ENCODE assay signal across 37 cellular contexts in the genomic region with DNA sequence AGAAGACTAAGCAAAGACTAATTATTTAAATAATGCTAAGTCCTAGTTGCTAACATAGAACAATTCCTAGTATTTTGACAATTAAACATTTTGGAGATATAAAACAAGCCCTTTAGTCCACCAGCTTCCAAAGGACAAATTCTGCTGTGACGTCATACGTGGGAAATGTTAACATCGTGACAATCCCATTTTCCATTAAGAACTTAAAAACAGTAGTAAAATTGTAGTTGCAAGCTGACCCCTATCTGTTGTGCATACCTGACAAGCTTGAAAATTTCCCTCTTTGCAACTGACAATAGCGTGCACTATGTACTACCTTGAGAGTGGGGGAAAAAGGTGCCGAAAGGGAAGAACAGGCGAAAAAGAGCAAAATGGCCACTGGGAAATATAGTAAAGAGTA.
DNase-seq lines count a peak whose midpoint lies in the region; ATAC-seq, FAIRE-seq and TF ChIP-seq lines count a peak whose summit lies in the region.
"Had no signal": no experiment of that assay in that cellular context is flagged by ENCODE, and none has a peak within 500 bp of the region (broad histone marks: within the 10 kb centered on the region; RNA-seq: fewer than 3 reads in every experiment).

No MANE protein-coding gene starts in this region.

- ATAC-seq in HepG2: no peak
- no peak for ATAC-seq in right lobe of liver
- ATAC-seq in K562: no peak
- ATAC-seq in HG03045 (IDR thresholded peaks at IDR 0.05; ENCODE audit: unreplicated experiment): no peak
- ATAC-seq in left lobe of liver: no peak
- ATAC-seq: A549; CD8-positive, alpha-beta T cell had no signal

- no peaks in the 10 kb centered on the region for H3K79me1 ChIP-seq in trophoblast cell (ENCODE audit: low read length)

- BruUV-seq in HepG2 (replicated peaks; lab: Mats Ljungman, UMichigan) (no TSS peak), K562 (replicated peaks; lab: Mats Ljungman, UMichigan) (no TSS peak)

- no peak overlapping the region for H3K4ac ChIP-seq in trophoblast cell (ENCODE audit: low read depth, low read length)

- TF ChIP-seq CTCF in HepG2 (CRISPR knock-in tag; IDR thresholded peaks at IDR 0.05): no peak
- no peak for TF ChIP-seq CTCF in right lobe of liver (IDR thresholded peaks at IDR 0.05)
- TF ChIP-seq CTCF in K562 (IDR thresholded peaks at IDR 0.05 in 2 of 3, conservative IDR thresholded peaks at IDR 0.05 in 1 of 3; ENCODE audit: insufficient read depth in 2 of 3, low read depth in 1 of 3, low read length in 3 of 3): no peak
- no peak for TF ChIP-seq CTCF in neural crest cell (conservative IDR thresholded peaks at IDR 0.05)

- H3K9me3 ChIP-seq in HepG2 (ENCODE audit: low read length): no peaks in the 10 kb centered on the region
- H3K9me3 ChIP-seq in right lobe of liver: no peaks in the 10 kb centered on the region
- no peaks in the 10 kb centered on the region for H3K9me3 ChIP-seq in K562 (replicated peaks; ENCODE audit: control insufficient read depth, insufficient read depth, low read depth, low read length)
- H3K9me3 ChIP-seq in trophoblast cell (ENCODE audit: insufficient read depth, low read depth, low read length): no peaks in the 10 kb centered on the region
- H3K9me3 ChIP-seq: A549; BE2C; BLaER1; BLaER1 treated with 17β-estradiol and CSF1 and Interleukin-3, amounts not matched to agents 10 nM and 100 nM; Caco-2 had no signal

- H4K91ac ChIP-seq in trophoblast cell (ENCODE audit: low read depth, low read length): no peak overlapping the region

- no peak overlapping the region for H2BK120ac ChIP-seq in trophoblast cell (ENCODE audit: insufficient read depth, low read length, poor library complexity)

- no peaks in the 10 kb centered on the region for H3K27me3 ChIP-seq in HepG2 (ENCODE audit: control insufficient read depth in 1 of 2, insufficient read depth in 2 of 2, low read length in 2 of 2)
- H3K27me3 ChIP-seq in right lobe of liver: no peaks in the 10 kb centered on the region
- H3K27me3 ChIP-seq in K562 (ENCODE audit: control insufficient read depth in 2 of 2, insufficient read depth in 2 of 2, low read length in 2 of 2): no peaks in the 10 kb centered on the region
- H3K27me3 ChIP-seq in trophoblast cell (ENCODE audit: insufficient read depth, low read length): no peaks in the 10 kb centered on the region
- H3K27me3 ChIP-seq: BE2C; BLaER1; BLaER1 treated with 17β-estradiol and CSF1 and Interleukin-3, amounts not matched to agents 10 nM and 100 nM had no signal

- H3K79me2 ChIP-seq in HepG2 (ENCODE audit: insufficient read depth, low read length): no peaks in the 10 kb centered on the region
- H3K79me2 ChIP-seq in K562 (ENCODE audit: control insufficient read depth, insufficient read depth, low read length): no peaks in the 10 kb centered on the region
- H3K79me2 ChIP-seq in trophoblast cell (ENCODE audit: control insufficient read depth, insufficient read depth, low read length, poor library complexity): no peaks in the 10 kb centered on the region

- peaks cover 86% of the 10 kb centered on the region for H3K4me1 Mint-ChIP-seq in neural crest cell
- H3K4me1 Mint-ChIP-seq: B cell; CD14-positive monocyte; CD4-positive, alpha-beta memory T cell; CD4-positive, CD25-positive, alpha-beta regulatory T cell; CD8-positive, alpha-beta memory T cell had no signal

- H4K20me1 ChIP-seq in HepG2 (ENCODE audit: insufficient read depth, low read length) (no peaks in the 10 kb centered on the region), K562 (replicated peaks; ENCODE audit: control insufficient read depth, insufficient read depth, low read length) (no peaks in the 10 kb centered on the region)
- H4K20me1 ChIP-seq: BLaER1; BLaER1 treated with 17β-estradiol and CSF1 and Interleukin-3, amounts not matched to agents 10 nM and 100 nM had no signal

- WGBS in HepG2 (ENCODE audit: low lambda C conversion rate): 85% methylated on average over 6 of the region's 6 CpGs
- 66% methylated on average over 6 of the region's 6 CpGs for WGBS in right lobe of liver (ENCODE audit: insufficient coverage, low coverage, low lambda C conversion rate, missing lambda C conversion rate)
- 6% methylated on average over 6 of the region's 6 CpGs for WGBS in K562 (ENCODE audit: insufficient coverage, low coverage, missing lambda C conversion rate)
- WGBS in trophoblast cell (ENCODE audit: extremely low coverage, insufficient coverage, insufficient read length): no CpG with 5 or more reads among the region's 6 CpGs

- H3K14ac ChIP-seq in trophoblast cell (ENCODE audit: low read length): no peak overlapping the region

- TF ChIP-seq POLR2A in HepG2 (IDR thresholded peaks at IDR 0.05; ENCODE audit: insufficient read depth in 1 of 2, low read depth in 2 of 2, low read length in 2 of 2) (no peak), right lobe of liver (IDR thresholded peaks at IDR 0.05) (no peak), K562 (conservative IDR thresholded peaks at IDR 0.05) (no peak)

- DNase-seq in HepG2 (ENCODE audit: low spot score): no peak
- no peak for DNase-seq in right lobe of liver
- no peak for DNase-seq in K562 (ENCODE audit: extremely low read depth in 1 of 4, low spot score in 3 of 4)
- no peak for DNase-seq in neural crest cell (ENCODE audit: low read depth, low spot score)
- peak; percentile 47 to 74 for DNase-seq in trophoblast cell
- no peak for DNase-seq in kidney glomerular epithelial cell (lab: John Stamatoyannopoulos, UW)
- no peak for DNase-seq in left lobe of liver (ENCODE audit: low spot score)
- DNase-seq: 8988T; ACHN; AML-193; BE2C; C1 segment of cervical spinal cord; Caco-2; Calu3; CD4-positive, alpha-beta memory T cell; CD4-positive, alpha-beta T cell; CD4-positive, CD25-positive, alpha-beta regulatory T cell; CD8-positive, alpha-beta memory T cell; CD8-positive, alpha-beta T cell; COR-L47; DMS 273 treated with DMSO at 0.1 percent for 48 hours; DMS153; DMS53; DMS79; DMS79 treated with DMSO at 0.1 percent for 48 hours; DND-41; EL had no signal

- H3K27ac Mint-ChIP-seq in neural crest cell (ENCODE audit: unreplicated experiment): no peak overlapping the region
- H3K27ac Mint-ChIP-seq: B cell; CD14-positive monocyte; CD4-positive, alpha-beta memory T cell; CD4-positive, alpha-beta T cell; CD4-positive, CD25-positive, alpha-beta regulatory T cell; CD8-positive, alpha-beta memory T cell; CD8-positive, alpha-beta T cell had no signal

- H3K36me3 Mint-ChIP-seq in neural crest cell (ENCODE audit: low read depth): peaks cover 3% of the 10 kb centered on the region
- H3K36me3 Mint-ChIP-seq: CD14-positive monocyte; CD4-positive, alpha-beta memory T cell; CD4-positive, CD25-positive, alpha-beta regulatory T cell; CD8-positive, alpha-beta memory T cell; CD8-positive, alpha-beta T cell had no signal

- no peak overlapping the region for H3K23ac ChIP-seq in trophoblast cell (ENCODE audit: low read length)

- TF ChIP-seq EP300 in HepG2 (IDR thresholded peaks at IDR 0.05; ENCODE audit: low read depth in 2 of 2, low read length in 2 of 2) (no peak), HepG2 (CRISPR knock-in tag; IDR thresholded peaks at IDR 0.05; ENCODE audit: borderline replicate concordance) (no peak), K562 (IDR thresholded peaks at IDR 0.05; ENCODE audit: low read length) (no peak)

- H3K4me1 ChIP-seq in HepG2 (ENCODE audit: insufficient read depth, low read length) (peaks cover 11% of the 10 kb centered on the region), right lobe of liver (no peaks in the 10 kb centered on the region), K562 (replicated peaks in 1 of 2; ENCODE audit: control insufficient read depth in 2 of 2, insufficient read depth in 2 of 2, low read length in 2 of 2) (no peaks in the 10 kb centered on the region), trophoblast cell (ENCODE audit: control insufficient read depth in 1 of 2, insufficient read depth in 2 of 2, low read length in 2 of 2) (peaks cover 0 to under 1% of the 10 kb centered on the region in 2 experiments)
- H3K4me1 ChIP-seq: A549; BE2C; BLaER1; BLaER1 treated with 17β-estradiol and CSF1 and Interleukin-3, amounts not matched to agents 10 nM and 100 nM had no signal

- H3K27me3 Mint-ChIP-seq in neural crest cell (ENCODE audit: low read depth): no peaks in the 10 kb centered on the region
- H3K27me3 Mint-ChIP-seq: B cell; CD4-positive, alpha-beta memory T cell; CD4-positive, alpha-beta T cell; CD4-positive, CD25-positive, alpha-beta regulatory T cell; CD8-positive, alpha-beta memory T cell had no signal

- in situ Hi-C loops in HepG2 (cut with HindIII; ENCODE audit: extremely low pct_ligation_motif_present, low pct_unique_long_range_greater_than_20kb) (no loop called here), K562 (cut with MboI) (no loop called here)

- H2AFZ ChIP-seq in HepG2 (ENCODE audit: low read length) (no peak overlapping the region), K562 (ENCODE audit: low read depth, low read length) (no peak overlapping the region), trophoblast cell (ENCODE audit: insufficient read depth, low read length, poor library complexity) (no peak overlapping the region)

- no peaks in the 10 kb centered on the region for H3K9me3 Mint-ChIP-seq in neural crest cell
- H3K9me3 Mint-ChIP-seq: CD4-positive, alpha-beta T cell; CD4-positive, CD25-positive, alpha-beta regulatory T cell; CD8-positive, alpha-beta T cell had no signal

- POLR2A ChIA-PET in HepG2 (lab: Yijun Ruan, JAX): no interaction called here
- POLR2A ChIA-PET in K562 (lab: Yijun Ruan, JAX): interaction anchor here (1.0 kb wide), 1 partner anchor 21 kb away, joined by 4 read pairs; no protein-coding TSS in a partner anchor

- CTCF ChIA-PET in HepG2 (lab: Yijun Ruan, JAX; ENCODE audit: low intra/inter-chr PET ratio, low total read pairs): no interaction called here
- CTCF ChIA-PET in K562 (lab: Yijun Ruan, JAX; ENCODE audit: low intra/inter-chr PET ratio): no interaction called here

- H4K12ac ChIP-seq in trophoblast cell (ENCODE audit: low read depth, low read length): no peak overlapping the region

- no peaks in the 10 kb centered on the region for H3K36me3 ChIP-seq in HepG2 (replicated peaks in 1 of 2; ENCODE audit: control insufficient read depth in 1 of 2, insufficient read depth in 2 of 2, low read length in 2 of 2)
- H3K36me3 ChIP-seq in right lobe of liver: no peaks in the 10 kb centered on the region
- H3K36me3 ChIP-seq in K562 (ENCODE audit: control insufficient read depth, insufficient read depth, low read length): no peaks in the 10 kb centered on the region
- peaks cover 6 to 12% of the 10 kb centered on the region in 2 experiments for H3K36me3 ChIP-seq in trophoblast cell (ENCODE audit: control insufficient read depth in 1 of 2, insufficient read depth in 2 of 2, low read length in 2 of 2)
- H3K36me3 ChIP-seq: BE2C; BLaER1; BLaER1 treated with 17β-estradiol and CSF1 and Interleukin-3, amounts not matched to agents 10 nM and 100 nM had no signal

- H3K4me3 Mint-ChIP-seq in neural crest cell: peak overlapping the region; percentile 23
- H3K4me3 Mint-ChIP-seq: B cell; CD14-positive monocyte; CD4-positive, alpha-beta memory T cell; CD4-positive, alpha-beta T cell; CD4-positive, CD25-positive, alpha-beta regulatory T cell; CD8-positive, alpha-beta memory T cell; CD8-positive, alpha-beta T cell had no signal

- H2AK5ac ChIP-seq in trophoblast cell (ENCODE audit: low read length): no peak overlapping the region

- no peak overlapping the region for H3K18ac ChIP-seq in trophoblast cell (ENCODE audit: low read length)

- H3K9ac ChIP-seq in HepG2 (ENCODE audit: insufficient read depth, low read depth, low read length): no peak overlapping the region
- H3K9ac ChIP-seq in K562 (ENCODE audit: insufficient read depth in 1 of 2, low read depth in 2 of 2, low read length in 2 of 2): no peak overlapping the region
- H3K9ac ChIP-seq in trophoblast cell (ENCODE audit: low read length): no peak overlapping the region
- H3K9ac ChIP-seq: BLaER1; BLaER1 treated with 17β-estradiol and CSF1 and Interleukin-3, amounts not matched to agents 10 nM and 100 nM had no signal

- no peak overlapping the region for H2BK5ac ChIP-seq in trophoblast cell (ENCODE audit: low read depth, low read length, poor library complexity)

- H3K27ac ChIP-seq in HepG2 (ENCODE audit: extremely low read length, insufficient read depth, low read length) (no peak overlapping the region), right lobe of liver (no peak overlapping the region), K562 (ENCODE audit: extremely low read depth, low read depth, low read length) (no peak overlapping the region), trophoblast cell (ENCODE audit: low read depth, low read length) (no peak overlapping the region)
- H3K27ac ChIP-seq: 22Rv1; A549; BLaER1; BLaER1 treated with 17β-estradiol and CSF1 and Interleukin-3, amounts not matched to agents 10 nM and 100 nM; C4-2B had no signal

- no peak for FAIRE-seq in HepG2 (lab: Jason Lieb, UNC)
- no peak for FAIRE-seq in K562 (lab: Jason Lieb, UNC)
- FAIRE-seq: A204.1, A549, D721Med had no signal

- no peak overlapping the region for H2BK12ac ChIP-seq in trophoblast cell (ENCODE audit: low read length)

- H3K4me3 ChIP-seq in HepG2 (replicated peaks in 1 of 3; ENCODE audit: insufficient read depth in 1 of 3, low read depth in 2 of 3, low read length in 3 of 3): no peak overlapping the region
- H3K4me3 ChIP-seq in right lobe of liver: no peak overlapping the region
- H3K4me3 ChIP-seq in K562: no peak overlapping the region
- H3K4me3 ChIP-seq in trophoblast cell (ENCODE audit: low read depth, low read length): no peak overlapping the region
- H3K4me3 ChIP-seq: A549; BLaER1; BLaER1 treated with 17β-estradiol and CSF1 and Interleukin-3, amounts not matched to agents 10 nM and 100 nM had no signal

- H3K4me2 ChIP-seq in HepG2 (ENCODE audit: low read depth, low read length) (no peak overlapping the region), K562 (ENCODE audit: insufficient read depth, low read length) (no peak overlapping the region), trophoblast cell (ENCODE audit: low read length) (no peak overlapping the region)
- H3K4me2 ChIP-seq: A549; BLaER1; BLaER1 treated with 17β-estradiol and CSF1 and Interleukin-3, amounts not matched to agents 10 nM and 100 nM had no signal

- intact Hi-C loops in HepG2 (cut with micrococcal nuclease; ENCODE audit: unreplicated experiment) (no loop called here), right lobe of liver (cut with DNase I) (no loop called here), K562 (cut with micrococcal nuclease) (no loop called here)

- H4K8ac ChIP-seq in trophoblast cell (ENCODE audit: low read depth, low read length): no peak overlapping the region

- no peaks in the 10 kb centered on the region for H3K9me1 ChIP-seq in K562 (ENCODE audit: control insufficient read depth, insufficient read depth, low read length)

- TF ChIP-seq RAD21 in HepG2 (CRISPR knock-in tag; IDR thresholded peaks at IDR 0.05) (no peak), K562 (CRISPR knock-in tag; conservative IDR thresholded peaks at IDR 0.05 in 1 of 2, IDR thresholded peaks at IDR 0.05 in 1 of 2) (no peak)

Comparison
In these comparisons a context has a peak if more than half of its experiments do, and no peak if none do; other contexts are left out.
1. DNase-seq: peak in trophoblast cell (2 of 2); none in HepG2 (single experiment), right lobe of liver (0 of 3), K562 (0 of 4), neural crest cell (single experiment), kidney glomerular epithelial cell (single experiment) and left lobe of liver (single experiment).